Comparison of ENCODE assay signal across 1 cellular context in the genomic region with DNA sequence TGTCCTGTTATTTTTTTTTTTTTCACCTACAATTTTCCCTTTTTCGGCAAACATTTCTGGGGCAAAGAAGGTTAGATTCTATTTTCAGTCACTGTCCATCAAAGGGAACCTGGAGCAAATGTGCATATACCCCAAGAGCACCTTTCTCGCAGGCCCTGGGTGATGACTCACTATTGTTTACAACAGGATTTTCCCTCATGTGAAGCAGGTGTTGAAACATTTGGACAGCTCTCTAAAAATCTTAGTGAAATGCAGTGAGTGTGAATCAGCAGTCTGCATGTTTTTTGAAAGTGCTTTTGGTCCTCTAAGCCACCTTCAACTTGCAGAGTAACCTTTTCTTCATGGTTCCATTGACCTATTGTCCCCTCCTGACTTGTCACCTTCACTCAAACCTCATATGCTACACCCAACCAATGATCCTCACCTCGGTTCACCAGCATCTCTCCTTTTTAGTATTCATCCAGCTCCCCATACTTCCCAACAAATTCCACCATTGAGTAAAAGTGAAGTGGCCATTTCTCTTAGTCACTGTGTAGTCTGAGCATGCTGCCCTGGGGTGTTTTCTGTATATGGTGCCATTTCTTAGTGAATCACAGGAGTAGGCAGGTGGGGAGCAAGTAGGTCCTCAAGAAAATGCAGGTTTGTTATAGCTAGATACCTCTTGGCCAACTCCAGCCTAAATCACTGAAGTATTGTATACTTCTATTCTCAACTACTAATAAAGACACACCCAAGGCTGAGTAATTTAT.
TF ChIP-seq lines count a peak whose summit lies in the region.

No MANE protein-coding gene starts in this region.

TF ChIP-seq in IMR-90, 13 proteins besides CTCF, POLR2A, EP300 and RAD21 (continued from another document):
- no peak for TF ChIP-seq ELK1 (IDR thresholded peaks at IDR 0.05; ENCODE audit: borderline replicate concordance, low read depth, low read length)
- no peak for TF ChIP-seq RFX5 (IDR thresholded peaks at IDR 0.05; ENCODE audit: low read depth, low read length)
